Comparison of ENCODE assay signal across 21 cellular contexts in genomic region chr9:38358390-38359296, GRCh38. TPM values are rescaled to one million over a fixed set of nuclear protein-coding genes. Genes with fewer than 3 reads are reported as not detected.
DNase-seq lines count a peak whose midpoint lies in the region; ATAC-seq and TF ChIP-seq lines count a peak whose summit lies in the region.
"Had no signal": no experiment of that assay in that cellular context is flagged by ENCODE, and none has a peak within 500 bp of the region (broad histone marks: within the 10 kb centered on the region; RNA-seq: fewer than 3 reads in every experiment).

No MANE protein-coding gene starts in this region.

- TF ChIP-seq CTCF in right atrium auricular region (IDR thresholded peaks at IDR 0.05) = no peak
- TF ChIP-seq CTCF in astrocyte of the spinal cord (IDR thresholded peaks at IDR 0.05; ENCODE audit: low read depth, low read length) = no peak

- no peak overlapping the region for H3K27ac ChIP-seq in right atrium auricular region
- H3K27ac ChIP-seq: A549; BLaER1 treated with 17β-estradiol and CSF1 and Interleukin-3, amounts not matched to agents 10 nM and 100 nM; RWPE1; uterus had no signal

- H3K4me1 ChIP-seq in right atrium auricular region = peaks cover 0 to 8% of the 10 kb centered on the region in 2 donors
- H3K4me1 ChIP-seq: uterus had no signal

- no peaks in the 10 kb centered on the region for H3K36me3 ChIP-seq in right atrium auricular region
- H3K36me3 ChIP-seq: BLaER1 treated with 17β-estradiol and CSF1 and Interleukin-3, amounts not matched to agents 10 nM and 100 nM; uterus had no signal

- peak; percentile 50 for DNase-seq in cardiac septum (ENCODE audit: low spot score)
- no peak for DNase-seq in right atrium auricular region (ENCODE audit: low spot score)
- DNase-seq in astrocyte of the spinal cord (ENCODE audit: low read depth, low spot score) = peak; percentile 27
- DNase-seq in mesenteric fat pad (ENCODE audit: low spot score) = peak; percentile 49
- no peak for DNase-seq in NCI-H2227 treated with DMSO at 0.1 percent for 48 hours (lab: John Stamatoyannopoulos, UW)
- DNase-seq in COR-L47 (lab: John Stamatoyannopoulos, UW) = no peak
- DNase-seq: GF-D8; glutamatergic neuron; KG1; NCI-H2081 treated with DMSO at 0.1 percent for 48 hours; NCI-H510A; nucleus accumbens; stimulated activated CD4-positive, alpha-beta T cell treated with anti-CD3 and anti-CD28 coated beads, Interleukin-12 subunit alpha, Interleukin-12 subunit beta, amount 100 ng/mL, for 4 hours; uterus had no signal

- intact Hi-C loops in cardiac septum (cut with DNase I) = no loop called here

- ATAC-seq in HG03460 (IDR thresholded peaks at IDR 0.05; ENCODE audit: unreplicated experiment) = no peak
- no peak for ATAC-seq in HG02623 (IDR thresholded peaks at IDR 0.05; ENCODE audit: unreplicated experiment)
- ATAC-seq: A549; activated CD4-positive, CD25-positive, alpha-beta regulatory T cell treated with anti-CD3 and anti-CD28 coated beads, Interleukin-2, amount 50 U/mL, for 24 hours; activated naive CD4-positive, alpha-beta T cell treated with anti-CD3 and anti-CD28 coated beads, Interleukin-2, amount 50 U/mL, for 72 hours had no signal

- in situ Hi-C loops in astrocyte of the spinal cord (cut with HindIII; ENCODE audit: low sequenced_read_pairs) = no loop called here

- no peaks in the 10 kb centered on the region for H3K27me3 ChIP-seq in right atrium auricular region
- H3K27me3 ChIP-seq: BLaER1 treated with 17β-estradiol and CSF1 and Interleukin-3, amounts not matched to agents 10 nM and 100 nM; uterus had no signal

- no peaks in the 10 kb centered on the region for H3K9me3 ChIP-seq in right atrium auricular region
- H3K9me3 ChIP-seq: A549; BLaER1 treated with 17β-estradiol and CSF1 and Interleukin-3, amounts not matched to agents 10 nM and 100 nM; uterus had no signal

- H3K4me3 ChIP-seq in right atrium auricular region = no peak overlapping the region
- H3K4me3 ChIP-seq in astrocyte of the spinal cord (ENCODE audit: low read depth, low read length) = no peak overlapping the region
- H3K4me3 ChIP-seq: A549; BLaER1 treated with 17β-estradiol and CSF1 and Interleukin-3, amounts not matched to agents 10 nM and 100 nM; uterus had no signal

RNA-seq across cellular contexts. Expression of gene ALDH1B1, which starts 33.9 kb away (rescaled TPM):
- total RNA-seq in cardiac septum (21.0 TPM), right atrium auricular region (10 to 100 TPM; 13.7 to 32.0 TPM), mesenteric fat pad (26.3 TPM)

Comparison
In these comparisons a context has a peak if more than half of its experiments do, and no peak if none do; other contexts are left out.
1. DNase-seq: peak in cardiac septum (single experiment), astrocyte of the spinal cord (single experiment) and mesenteric fat pad (single experiment); none in right atrium auricular region (single experiment), NCI-H2227 treated with DMSO at 0.1 percent for 48 hours (single experiment) and COR-L47 (single experiment).